15 cellular contexts compared by ENCODE assay signal in the genomic region with DNA sequence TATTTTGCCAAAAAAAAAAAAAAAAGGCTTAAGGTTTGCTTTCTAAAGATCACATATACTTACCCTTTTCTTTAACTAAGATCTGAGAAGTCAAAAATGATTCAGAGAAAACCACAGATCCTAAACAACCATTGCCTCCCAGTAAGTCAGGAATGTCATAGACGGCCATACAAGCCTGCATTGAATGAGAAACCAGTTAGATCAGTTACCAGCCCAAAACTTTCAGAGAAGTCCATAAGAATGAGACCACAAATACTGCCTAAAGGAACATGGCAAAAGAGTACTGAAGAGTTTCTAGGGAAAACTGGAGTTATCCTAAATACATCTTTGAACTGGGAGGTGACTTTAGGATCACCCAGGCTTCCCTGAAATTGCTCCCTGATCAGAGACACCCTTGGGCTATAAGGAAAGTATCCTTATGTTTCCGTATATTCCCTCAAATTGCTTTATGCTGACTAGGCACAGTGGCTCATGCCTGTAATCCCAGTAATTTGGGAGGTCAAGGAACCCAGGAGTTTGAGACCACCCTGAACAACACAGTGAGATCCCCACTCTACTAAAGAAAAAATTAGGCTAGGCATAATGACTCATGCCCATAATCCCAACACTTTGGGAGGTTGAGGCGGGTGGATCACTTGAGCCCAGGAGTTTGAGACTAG.
"Had no signal": no experiment of that assay in that cellular context is flagged by ENCODE, and none has a peak within 500 bp of the region (broad histone marks: within the 10 kb centered on the region; RNA-seq: fewer than 3 reads in every experiment).

No MANE protein-coding gene starts in this region.

- ATAC-seq: activated CD4-positive, alpha-beta T cell treated with anti-CD3 and anti-CD28 coated beads for 36 hours; activated CD8-positive, alpha-beta T cell treated with anti-CD3 and anti-CD28 coated beads for 36 hours; left ventricle myocardium superior; pancreas had no signal

- DNase-seq: activated CD4-positive, alpha-beta T cell treated with anti-CD3 and anti-CD28 coated beads for 36 hours; activated CD8-positive, alpha-beta memory T cell treated with anti-CD3 and anti-CD28 coated beads, Interleukin-2, amount 50 U/mL, for 4 hours; activated CD8-positive, alpha-beta T cell treated with anti-CD3 and anti-CD28 coated beads for 36 hours; activated naive CD8-positive, alpha-beta T cell treated with anti-CD3 and anti-CD28 coated beads, Interleukin-2, amount 10 ng/mL, durations not matched to agents 7 days and 5 days; aorta; caudate nucleus; cortex of kidney; effector CD8-positive, alpha-beta T cell; kidney; left ventricle myocardium superior; pancreas; stimulated activated CD4-positive, alpha-beta T cell treated with anti-CD3 and anti-CD28 coated beads, Interleukin-4, amount 100 ng/mL, for 1 hour; stimulated activated CD8-positive, alpha-beta memory T cell treated with anti-CD3 and anti-CD28 coated beads, Interleukin-4, amount 100 ng/mL, for 48 hours; T1000; WERI-Rb-1 had no signal

- H3K27ac ChIP-seq: pancreas, WERI-Rb-1 had no signal

- H3K27me3 ChIP-seq: pancreas had no signal

- H3K9me3 ChIP-seq: pancreas had no signal

- H3K4me3 ChIP-seq: pancreas had no signal

- H3K36me3 ChIP-seq: pancreas, WERI-Rb-1 had no signal
